Comparison of ENCODE assay signal across 8 cellular contexts in the genomic region with DNA sequence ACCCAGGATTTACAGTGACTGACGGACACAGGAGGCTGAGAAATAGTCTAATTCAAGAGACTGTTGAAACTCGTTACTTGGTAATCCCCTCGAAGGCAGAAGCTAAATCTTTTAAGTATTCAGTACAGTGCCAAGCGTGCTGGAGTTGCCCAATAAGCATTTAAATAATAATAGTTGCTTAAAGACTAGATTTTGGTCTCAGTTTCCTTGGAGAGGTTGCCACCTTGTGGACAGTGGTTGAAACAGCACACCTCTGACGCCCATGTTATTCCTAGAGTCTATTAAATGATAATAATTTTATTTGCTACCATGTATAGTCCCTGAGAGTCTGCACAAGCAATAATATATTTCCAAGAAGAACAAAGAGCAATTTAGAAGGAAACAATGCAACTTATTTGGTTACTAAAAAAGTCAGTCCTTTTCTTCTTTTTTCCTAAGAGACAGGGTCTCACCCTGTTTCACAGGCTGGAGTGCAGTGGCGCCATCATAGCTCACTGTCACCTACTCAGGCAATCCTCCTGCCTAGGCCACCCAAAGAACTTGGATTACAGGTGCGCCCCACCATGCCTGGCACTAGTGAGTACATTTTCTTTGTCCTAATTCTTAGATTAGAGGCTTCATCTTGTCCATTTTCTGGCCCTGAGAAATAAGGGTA.
A peak's percentile ranks its signal among the peaks of the same experiment; 100 is the strongest.
DNase-seq lines count a peak whose midpoint lies in the region; ATAC-seq, FAIRE-seq and TF ChIP-seq lines count a peak whose summit lies in the region.

No MANE protein-coding gene starts in this region.

- no peaks in the 10 kb centered on the region for H3K79me2 ChIP-seq in GM12878 (ENCODE audit: control insufficient read depth, insufficient read depth, low read length)

- TF ChIP-seq EP300 in GM12878 (IDR thresholded peaks at IDR 0.05; ENCODE audit: borderline replicate concordance in 1 of 2, control insufficient read depth in 1 of 2, low read depth in 2 of 2, low read length in 2 of 2) = no peak

- POLR2A ChIA-PET in GM12878 (lab: Charles Lee) = no interaction called here

- intact Hi-C loops in GM12878 (cut with micrococcal nuclease; ENCODE audit: unreplicated experiment) = loop anchor here (1.0 to 10.0 kb wide), 3 partner anchors 150 to 348 kb away; a partner anchor contains a TSS

- peak; percentile 92 for TF ChIP-seq RAD21 in GM12878 (IDR thresholded peaks at IDR 0.05; ENCODE audit: insufficient read depth, low read depth, low read length)

- no peak overlapping the region for H2AFZ ChIP-seq in GM12878 (ENCODE audit: control insufficient read depth, low read depth, low read length)

- BruUV-seq in GM12878 (replicated peaks; lab: Mats Ljungman, UMichigan) = no TSS peak

- no peaks in the 10 kb centered on the region for H3K36me3 ChIP-seq in GM12878 (ENCODE audit: control insufficient read depth in 2 of 2, insufficient read depth in 2 of 2, low read length in 1 of 2)

- H3K4me3 ChIP-seq in LNCaP clone FGC (ENCODE audit: low read depth, low read length) (no peak overlapping the region), GM12878 (no peak overlapping the region)

- ATAC-seq in GM19035 (IDR thresholded peaks at IDR 0.05; ENCODE audit: unreplicated experiment) (peak; percentile 63), GM12878 (peak; percentile 80)

- in situ Hi-C loops in SK-MEL-5 (cut with HindIII; ENCODE audit: low pct_unique_long_range_greater_than_20kb, low sequenced_read_pairs) = no loop called here
- in situ Hi-C loops in GM12878 (cut with MboI) = no loop called here

- CTCF ChIA-PET in GM12878 (lab: Yijun Ruan, JAX) = interaction anchor here (0.6 to 6.5 kb wide), 21 partner anchors 8 to 420 kb away, joined by 3 to 132 read pairs (median 3); no protein-coding TSS in a partner anchor

- no peak overlapping the region for H3K27ac ChIP-seq in GM12878 (ENCODE audit: control insufficient read depth, insufficient read depth)

- H3K27me3 ChIP-seq in GM12878 (replicated peaks in 1 of 2; ENCODE audit: control insufficient read depth in 2 of 2, insufficient read depth in 2 of 2, low read length in 1 of 2) = peaks cover 0 to 1% of the 10 kb centered on the region in 2 experiments; a peak in 1 of 4 replicates

- TF ChIP-seq POLR2A in GM12878 (IDR thresholded peaks at IDR 0.05; ENCODE audit: low read depth, low read length) = no peak

- H3K4me2 ChIP-seq in GM12878 (ENCODE audit: control insufficient read depth, insufficient read depth) = no peak overlapping the region

- DNase-seq in CD1c-positive myeloid dendritic cell (ENCODE audit: extremely low spot score) = peak; percentile 64
- peak; percentile 31 for DNase-seq in LNCaP clone FGC (ENCODE audit: low read depth)
- DNase-seq in SK-MEL-5 (ENCODE audit: low read depth, low spot score) = peak; percentile 59
- no peak for DNase-seq in GM12878 (ENCODE audit: low read depth, low spot score)
- peak; percentile 56 for DNase-seq in iPS-NIHi7 (ENCODE audit: extremely low spot score)
- peak; percentile 13 to 26 (median 21) for DNase-seq in stimulated activated CD4-positive, alpha-beta T cell treated with anti-CD3 and anti-CD28 coated beads, Interleukin-1b, Interleukin-23, amount 100 ng/mL, for 24 hours (ENCODE audit: low read depth in 4 of 4, low spot score in 1 of 4)
- DNase-seq in effector CD8-positive, alpha-beta T cell (lab: John Stamatoyannopoulos, UW) = no peak

- SMC1A ChIA-PET in GM12878 (lab: Charles Lee; ENCODE audit: uncharacterized antibody, unreplicated experiment) = interaction anchor here (0.6 to 7.1 kb wide), 5 partner anchors 8 to 349 kb away, joined by 3 to 108 read pairs (median 4); no protein-coding TSS in a partner anchor

- no peak overlapping the region for H3K9ac ChIP-seq in GM12878 (ENCODE audit: control insufficient read depth, insufficient read depth, low read length)

- TF ChIP-seq CTCF in LNCaP clone FGC (IDR thresholded peaks at IDR 0.05; ENCODE audit: control insufficient read depth, extremely low read depth, insufficient read depth) (peak; percentile 78), GM12878 (IDR thresholded peaks at IDR 0.05 in 2 of 3, conservative IDR thresholded peaks at IDR 0.05 in 1 of 3; ENCODE audit: control insufficient read depth in 2 of 3, extremely low read depth in 1 of 3, insufficient read depth in 1 of 3, low read depth in 3 of 3, low read length in 3 of 3) (peak; percentile 67 to 78 (median 74))

- H3K9me3 ChIP-seq in GM12878 (replicated peaks; ENCODE audit: control insufficient read depth, insufficient read depth, low read length) = no peaks in the 10 kb centered on the region

- RAD21 ChIA-PET in GM12878 (lab: Charles Lee; ENCODE audit: unreplicated experiment) = interaction anchor here (0.6 to 3.8 kb wide), 3 partner anchors 208 to 352 kb away, joined by 3 to 42 read pairs (median 5); no protein-coding TSS in a partner anchor

- FAIRE-seq in GM12878 (lab: Jason Lieb, UNC) = peak; percentile 49

- no peaks in the 10 kb centered on the region for H4K20me1 ChIP-seq in GM12878 (ENCODE audit: control insufficient read depth, insufficient read depth)

- no peaks in the 10 kb centered on the region for H3K4me1 ChIP-seq in GM12878 (ENCODE audit: control insufficient read depth, insufficient read depth, low read length)

- WGBS in GM12878 (ENCODE audit: insufficient coverage, insufficient replicate concordance, low lambda C conversion rate, missing lambda C conversion rate) = 4% methylated on average over 7 of the region's 7 CpGs

TF ChIP-seq in GM12878, 131 proteins besides CTCF, POLR2A, EP300 and RAD21:
- no peak for TF ChIP-seq HDAC6 (IDR thresholded peaks at IDR 0.05; ENCODE audit: unreplicated experiment)
- TF ChIP-seq RUNX3 (IDR thresholded peaks at IDR 0.05; ENCODE audit: low read length) = peak; percentile 56
- TF ChIP-seq, protein P1, sequence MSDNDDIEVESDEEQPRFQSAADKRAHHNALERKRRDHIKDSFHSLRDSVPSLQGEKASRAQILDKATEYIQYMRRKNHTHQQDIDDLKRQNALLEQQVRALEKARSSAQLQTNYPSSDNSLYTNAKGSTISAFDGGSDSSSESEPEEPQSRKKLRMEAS (IDR thresholded peaks at IDR 0.05; ENCODE audit: low read depth, low read length) = no peak
- 0 out of 2 replicates have a peak, but pooled peaks have one; percentile 26 for TF ChIP-seq FOXM1 (IDR thresholded peaks at IDR 0.05; ENCODE audit: low read depth, low read length)
- TF ChIP-seq SMC3 (IDR thresholded peaks at IDR 0.05; ENCODE audit: borderline replicate concordance, low read length) = peak; percentile 94

Comparison
In these comparisons a context has a peak if more than half of its experiments do, and no peak if none do; other contexts are left out.
1. DNase-seq: peak in CD1c-positive myeloid dendritic cell (single experiment), LNCaP clone FGC (single experiment), SK-MEL-5 (single experiment), iPS-NIHi7 (single experiment) and stimulated activated CD4-positive, alpha-beta T cell treated with anti-CD3 and anti-CD28 coated beads, Interleukin-1b, Interleukin-23, amount 100 ng/mL, for 24 hours (4 of 4); none in GM12878 (single experiment) and effector CD8-positive, alpha-beta T cell (single experiment).